ENCODE assay signal across 22 cellular contexts in the genomic region with DNA sequence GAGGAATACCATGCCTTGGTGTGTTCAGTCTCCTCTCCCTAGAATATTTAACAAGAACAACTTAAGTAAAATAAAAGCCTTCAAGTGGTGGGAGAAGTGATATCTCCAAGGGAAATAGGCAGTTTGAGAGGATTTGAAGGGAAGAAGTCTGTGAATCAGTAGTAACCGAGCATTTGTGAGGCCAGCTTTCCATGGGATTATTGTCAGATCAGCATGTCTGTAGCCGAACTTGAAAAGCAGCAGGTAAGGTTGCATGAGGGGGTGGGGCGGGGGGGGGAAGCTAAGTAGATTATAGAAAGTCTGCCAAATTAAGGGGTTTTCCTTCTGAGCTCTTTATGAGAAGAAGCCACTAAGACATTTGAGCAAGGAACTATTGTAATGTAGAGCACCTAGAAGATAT.
"Had no signal": no experiment of that assay in that cellular context is flagged by ENCODE, and none has a peak within 500 bp of the region (broad histone marks: within the 10 kb centered on the region; RNA-seq: fewer than 3 reads in every experiment).

No MANE protein-coding gene starts in this region.

- H3K4me3 Mint-ChIP-seq: activated CD4-positive, alpha-beta memory T cell treated with anti-CD3 and anti-CD28 coated beads for 36 hours; activated CD4-positive, alpha-beta T cell treated with anti-CD3 and anti-CD28 coated beads, Interleukin-2, amount 10 ng/mL, durations not matched to agents 7 days and 5 days; activated naive CD4-positive, alpha-beta T cell treated with anti-CD3 and anti-CD28 coated beads, Interleukin-2, amount 10 ng/mL, durations not matched to agents 7 days and 5 days; activated naive CD8-positive, alpha-beta T cell treated with anti-CD3 and anti-CD28 coated beads for 36 hours; activated T-cell treated with anti-CD3 and anti-CD28 coated beads, Interleukin-2, amount 50 U/mL, for 4 hours; activated T-helper 17 cell treated with anti-CD3 and anti-CD28 coated beads, Interleukin-2, amount 50 U/mL, for 72 hours; T-helper 1 cell treated with Interleukin-12 subunit alpha and Interleukin-12 subunit beta and Interleukin-4 antibody, amounts not matched to agents 30 μg/mL and 1 μg/mL, for 36 hours had no signal

- H3K27ac ChIP-seq: brain microvascular endothelial cell, cardiac muscle cell, Peyer's patch, SJSA1 had no signal

- H3K4me1 Mint-ChIP-seq: activated CD4-positive, alpha-beta T cell treated with anti-CD3 and anti-CD28 coated beads, Interleukin-2, amount 10 ng/mL, durations not matched to agents 7 days and 5 days; activated naive CD4-positive, alpha-beta T cell treated with anti-CD3 and anti-CD28 coated beads, Interleukin-2, amount 10 ng/mL, durations not matched to agents 7 days and 5 days; activated naive CD8-positive, alpha-beta T cell treated with anti-CD3 and anti-CD28 coated beads for 36 hours; activated T-helper 17 cell treated with anti-CD3 and anti-CD28 coated beads, Interleukin-2, amount 50 U/mL, for 72 hours had no signal

- H3K27me3 Mint-ChIP-seq: activated CD4-positive, alpha-beta memory T cell treated with anti-CD3 and anti-CD28 coated beads for 36 hours; activated CD4-positive, alpha-beta T cell treated with anti-CD3 and anti-CD28 coated beads, Interleukin-2, amount 10 ng/mL, durations not matched to agents 7 days and 5 days; activated naive CD4-positive, alpha-beta T cell treated with anti-CD3 and anti-CD28 coated beads, Interleukin-2, amount 10 ng/mL, durations not matched to agents 7 days and 5 days; activated naive CD8-positive, alpha-beta T cell treated with anti-CD3 and anti-CD28 coated beads for 36 hours; activated T-helper 17 cell treated with anti-CD3 and anti-CD28 coated beads, Interleukin-2, amount 50 U/mL, for 72 hours had no signal

- H3K36me3 ChIP-seq: brain microvascular endothelial cell, cardiac muscle cell, Peyer's patch, SJSA1 had no signal

- H3K9me3 ChIP-seq: Peyer's patch, SJSA1 had no signal

- H3K27ac Mint-ChIP-seq: activated CD4-positive, alpha-beta memory T cell treated with anti-CD3 and anti-CD28 coated beads for 36 hours; activated CD4-positive, alpha-beta T cell treated with anti-CD3 and anti-CD28 coated beads, Interleukin-2, amount 10 ng/mL, durations not matched to agents 7 days and 5 days; activated naive CD4-positive, alpha-beta T cell treated with anti-CD3 and anti-CD28 coated beads, Interleukin-2, amount 10 ng/mL, durations not matched to agents 7 days and 5 days; activated naive CD8-positive, alpha-beta T cell treated with anti-CD3 and anti-CD28 coated beads for 36 hours; activated T-helper 17 cell treated with anti-CD3 and anti-CD28 coated beads, Interleukin-2, amount 50 U/mL, for 72 hours; T-helper 1 cell treated with Interleukin-12 subunit alpha and Interleukin-12 subunit beta and Interleukin-4 antibody, amounts not matched to agents 30 μg/mL and 1 μg/mL, for 36 hours had no signal

- ATAC-seq: activated T-cell treated with anti-CD3 and anti-CD28 coated beads, Interleukin-2, amount 50 U/mL, for 4 hours; activated T-helper 17 cell treated with anti-CD3 and anti-CD28 coated beads, Interleukin-2, amount 50 U/mL, for 72 hours had no signal

- DNase-seq: activated CD4-positive, alpha-beta memory T cell treated with anti-CD3 and anti-CD28 coated beads for 36 hours; activated CD4-positive, alpha-beta T cell treated with anti-CD3 and anti-CD28 coated beads, Interleukin-2, amount 10 ng/mL, durations not matched to agents 7 days and 5 days; activated CD4-positive, CD25-positive, alpha-beta regulatory T cell; activated CD8-positive, alpha-beta memory T cell treated with anti-CD3 and anti-CD28 coated beads for 24 hours; activated gamma-delta T cell; activated naive CD4-positive, alpha-beta T cell treated with anti-CD3 and anti-CD28 coated beads, Interleukin-2, amount 10 ng/mL, durations not matched to agents 7 days and 5 days; activated naive CD8-positive, alpha-beta T cell treated with anti-CD3 and anti-CD28 coated beads for 36 hours; activated T-cell treated with anti-CD3 and anti-CD28 coated beads, Interleukin-2, amount 50 U/mL, for 4 hours; brain microvascular endothelial cell; Karpas-422; NCI-H1105 treated with DMSO at 0.1 percent for 48 hours; NCI-H1436 treated with DMSO at 0.1 percent for 48 hours; NCI-H187; NCI-H2081; NCI-H510A treated with DMSO at 0.1 percent for 48 hours; NCI-H774; Peyer's patch; SHP77 had no signal

- H3K27me3 ChIP-seq: brain microvascular endothelial cell, cardiac muscle cell, Peyer's patch, SJSA1 had no signal

- H3K4me3 ChIP-seq: cardiac muscle cell, Peyer's patch, SJSA1 had no signal

- H3K9me3 Mint-ChIP-seq: activated naive CD4-positive, alpha-beta T cell treated with anti-CD3 and anti-CD28 coated beads, Interleukin-2, amount 10 ng/mL, durations not matched to agents 7 days and 5 days; activated naive CD8-positive, alpha-beta T cell treated with anti-CD3 and anti-CD28 coated beads for 36 hours; activated T-cell treated with anti-CD3 and anti-CD28 coated beads, Interleukin-2, amount 50 U/mL, for 4 hours; activated T-helper 17 cell treated with anti-CD3 and anti-CD28 coated beads, Interleukin-2, amount 50 U/mL, for 72 hours; T-helper 1 cell treated with Interleukin-12 subunit alpha and Interleukin-12 subunit beta and Interleukin-4 antibody, amounts not matched to agents 30 μg/mL and 1 μg/mL, for 36 hours had no signal

- H3K36me3 Mint-ChIP-seq: activated CD4-positive, alpha-beta memory T cell treated with anti-CD3 and anti-CD28 coated beads for 36 hours; activated naive CD4-positive, alpha-beta T cell treated with anti-CD3 and anti-CD28 coated beads, Interleukin-2, amount 10 ng/mL, durations not matched to agents 7 days and 5 days; activated naive CD8-positive, alpha-beta T cell treated with anti-CD3 and anti-CD28 coated beads for 36 hours had no signal

- H3K4me1 ChIP-seq: Peyer's patch, SJSA1 had no signal
